8 cellular contexts compared by ENCODE assay signal in the genomic region with DNA sequence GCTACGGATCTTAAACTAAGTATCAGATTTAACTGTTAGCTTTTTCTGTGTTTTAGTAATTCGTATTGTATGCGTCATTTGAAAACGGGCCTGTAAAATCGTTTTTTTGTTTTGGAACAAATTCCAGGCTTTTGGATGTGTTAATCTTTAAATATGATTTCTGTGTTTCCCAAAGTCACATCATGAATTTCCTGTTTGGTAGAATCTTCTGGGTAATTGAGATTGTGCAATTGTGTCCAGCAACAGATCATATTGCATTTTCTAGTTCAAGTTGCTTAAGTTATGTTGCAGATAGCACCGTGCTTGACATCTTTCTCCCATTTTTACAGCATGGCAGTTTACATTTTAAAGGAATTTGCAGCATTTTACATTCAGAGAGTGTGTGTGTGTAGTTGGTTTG. TPM values are rescaled to one million over a fixed set of nuclear protein-coding genes. Genes with fewer than 3 reads are reported as not detected.
DNase-seq lines count a peak whose midpoint lies in the region; ATAC-seq and TF ChIP-seq lines count a peak whose summit lies in the region.

No MANE protein-coding gene starts in this region.

- CTCF ChIA-PET in AG04450 (lab: Charles Lee), result interaction anchor here (0.5 to 6.3 kb wide), 5 partner anchors 37 to 331 kb away, joined by 3 to 129 read pairs (median 3); no protein-coding TSS in a partner anchor
- CTCF ChIA-PET in HEK293 (lab: Yijun Ruan, JAX), result interaction anchor here (0.8 to 7.0 kb wide), 5 partner anchors 37 to 273 kb away, joined by 3 to 232 read pairs (median 21); no protein-coding TSS in a partner anchor

- peaks cover 2 to 4% of the 10 kb centered on the region in 2 donors for H3K36me3 Mint-ChIP-seq in stimulated activated naive B cell treated with anti-CD40 and anti-IgM and Interleukin-4, amounts not matched to agents 10 μg/mL and 1 μg/mL and 100 μg/mL, for 72 hours

- no peaks in the 10 kb centered on the region for H3K36me3 ChIP-seq in HEK293 (ENCODE audit: control insufficient read depth in 2 of 2, insufficient read depth in 1 of 2, low read length in 2 of 2)

- no peaks in the 10 kb centered on the region for H3K27me3 ChIP-seq in AG04450 (ENCODE audit: control insufficient read depth, insufficient read depth, low read length)

- no peak for TF ChIP-seq CTCF in AG04450 (IDR thresholded peaks at IDR 0.05; ENCODE audit: low read depth, low read length)
- TF ChIP-seq CTCF in HEK293 (tag by site-specific recombination; IDR thresholded peaks at IDR 0.05), result no peak
- no peak for TF ChIP-seq CTCF in VCaP (conservative IDR thresholded peaks at IDR 0.05)

- H3K4me3 Mint-ChIP-seq in stimulated activated naive B cell treated with anti-CD40 and anti-IgM and Interleukin-4, amounts not matched to agents 10 μg/mL and 1 μg/mL and 100 μg/mL, for 72 hours, result peak overlapping the region; percentile 90 to 95

- ATAC-seq in stimulated activated naive B cell treated with anti-CD40 and anti-IgM and Interleukin-4, amounts not matched to agents 10 μg/mL and 1 μg/mL and 100 μg/mL, for 72 hours (replicated peaks), result no peak
- ATAC-seq in GM21447 (IDR thresholded peaks at IDR 0.05; ENCODE audit: unreplicated experiment) (no peak), GM21576 (IDR thresholded peaks at IDR 0.05; ENCODE audit: unreplicated experiment) (no peak), HG03565 (IDR thresholded peaks at IDR 0.05; ENCODE audit: unreplicated experiment) (no peak)

- H3K4me1 Mint-ChIP-seq in stimulated activated naive B cell treated with anti-CD40 and anti-IgM and Interleukin-4, amounts not matched to agents 10 μg/mL and 1 μg/mL and 100 μg/mL, for 72 hours, result peaks cover 21 to 42% of the 10 kb centered on the region in 2 donors

- H3K27ac ChIP-seq in AG04450 (ENCODE audit: low read depth, low read length) (no peak overlapping the region), HEK293 (ENCODE audit: extremely low read depth, low read depth, low read length) (no peak overlapping the region), VCaP (peak overlapping the region; percentile 94)

- no peak overlapping the region for H3K27ac Mint-ChIP-seq in stimulated activated naive B cell treated with anti-CD40 and anti-IgM and Interleukin-4, amounts not matched to agents 10 μg/mL and 1 μg/mL and 100 μg/mL, for 72 hours

- H3K27me3 Mint-ChIP-seq in stimulated activated naive B cell treated with anti-CD40 and anti-IgM and Interleukin-4, amounts not matched to agents 10 μg/mL and 1 μg/mL and 100 μg/mL, for 72 hours, result peaks cover 13% of the 10 kb centered on the region in 2 donors

- H3K9me3 ChIP-seq in AG04450 (ENCODE audit: control insufficient read depth, insufficient read depth, low read length) (peaks cover 5% of the 10 kb centered on the region; the same call in 1 of the 2 replicates), HEK293 (ENCODE audit: control insufficient read depth, insufficient read depth, low read depth, low read length) (no peaks in the 10 kb centered on the region)

- H3K4me3 ChIP-seq in AG04450 (ENCODE audit: low read depth, low read length) (peak overlapping the region; percentile 100), HEK293 (ENCODE audit: low read depth, low read length) (peak overlapping the region; percentile 78)

- no peaks in the 10 kb centered on the region for H3K9me3 Mint-ChIP-seq in stimulated activated naive B cell treated with anti-CD40 and anti-IgM and Interleukin-4, amounts not matched to agents 10 μg/mL and 1 μg/mL and 100 μg/mL, for 72 hours

- peak; percentile 48 for DNase-seq in AG04450 (ENCODE audit: low read depth, low spot score)
- DNase-seq in glomerular visceral epithelial cell (ENCODE audit: extremely low spot score), result peak; percentile 25
- no peak for DNase-seq in stimulated activated naive B cell treated with anti-CD40 and anti-IgM and Interleukin-4, amounts not matched to agents 10 μg/mL and 1 μg/mL and 100 μg/mL, for 72 hours

- POLR2A ChIA-PET in AG04450 (lab: Yijun Ruan, JAX) (interaction anchor here (0.7 to 1.2 kb wide), 2 partner anchors 22 to 39 kb away, joined by 3 read pairs; no protein-coding TSS in a partner anchor), HEK293 (lab: Yijun Ruan, JAX) (interaction anchor here (1.0 to 3.4 kb wide), 7 partner anchors 8 to 109 kb away, joined by 3 to 32 read pairs (median 10); partner anchors contain the start of gene SRPK1)

- peaks cover 9% of the 10 kb centered on the region; the same call in 1 of the 2 replicates for H3K4me1 ChIP-seq in HEK293 (ENCODE audit: control insufficient read depth, insufficient read depth, low read length)

TF ChIP-seq in HEK293, 187 proteins besides CTCF, POLR2A, EP300 and RAD21:
- TF ChIP-seq ZNF830 (tag by site-specific recombination; IDR thresholded peaks at IDR 0.05; ENCODE audit: low read depth) (no peak), PRDM6 (tag by site-specific recombination; IDR thresholded peaks at IDR 0.05) (peak; percentile 89), MEIS1 (CRISPR knock-in tag; IDR thresholded peaks at IDR 0.05; ENCODE audit: borderline replicate concordance) (no peak), GLI4 (tag by site-specific recombination; IDR thresholded peaks at IDR 0.05) (no peak), ZNF148 (tag by site-specific recombination; IDR thresholded peaks at IDR 0.05; ENCODE audit: borderline replicate concordance) (no peak), ZBTB44 (tag by site-specific recombination; IDR thresholded peaks at IDR 0.05) (peak; percentile 65; the same call in 1 of the 2 replicates), IKZF3 (tag by site-specific recombination; IDR thresholded peaks at IDR 0.05) (no peak), ZNF2 (tag by site-specific recombination; IDR thresholded peaks at IDR 0.05) (no peak), SCRT2 (tag by site-specific recombination; IDR thresholded peaks at IDR 0.05) (peak; percentile 88), ZBTB8A (tag by site-specific recombination; IDR thresholded peaks at IDR 0.05) (no peak), ZNF394 (tag by site-specific recombination; IDR thresholded peaks at IDR 0.05; ENCODE audit: borderline replicate concordance) (no peak)

RNA-seq across cellular contexts. Expression of gene MAPK14, which starts 1.9 kb away (rescaled TPM):
- 50.2 and 55.7 TPM in 2 replicates for polyA plus RNA-seq in AG04450 (2011; rRNA removed)
- 54.8 and 65.6 TPM in 2 replicates for polyA minus RNA-seq in AG04450 (2011; rRNA and poly(A)+ RNA removed)

RNA-seq across cellular contexts. Expression of gene SLC26A8, which starts 5.0 kb away (rescaled TPM):
- not detected in 2 replicates for polyA plus RNA-seq in AG04450 (2011; rRNA removed)
- polyA minus RNA-seq in AG04450 (2011; rRNA and poly(A)+ RNA removed), result not detected in 2 replicates
